ENCODE assay signal across 9 cellular contexts in genomic region chr2:171347158-171347557, GRCh38.
DNase-seq lines count a peak whose midpoint lies in the region; ATAC-seq and TF ChIP-seq lines count a peak whose summit lies in the region.
"Had no signal": no experiment of that assay in that cellular context is flagged by ENCODE, and none has a peak within 500 bp of the region (broad histone marks: within the 10 kb centered on the region; RNA-seq: fewer than 3 reads in every experiment).

No MANE protein-coding gene starts in this region.

- H3K27ac Mint-ChIP-seq in activated T-cell treated with anti-CD3 and anti-CD28 coated beads, Interleukin-2, amount 50 U/mL, for 72 hours, result peak overlapping the region; percentile 85

- peak; percentile 59 to 62 for ATAC-seq in activated T-cell treated with anti-CD3 and anti-CD28 coated beads, Interleukin-2, amount 50 U/mL, for 72 hours (replicated peaks in 1 of 2)
- peak; percentile 66 for ATAC-seq in HG03442 (IDR thresholded peaks at IDR 0.05; ENCODE audit: unreplicated experiment)
- no peak for ATAC-seq in GM19328 (IDR thresholded peaks at IDR 0.05; ENCODE audit: unreplicated experiment)
- ATAC-seq: CD8-positive, alpha-beta T cell had no signal

- no peaks in the 10 kb centered on the region for H3K27me3 Mint-ChIP-seq in activated T-cell treated with anti-CD3 and anti-CD28 coated beads, Interleukin-2, amount 50 U/mL, for 72 hours (ENCODE audit: low read depth)

- H3K9me3 Mint-ChIP-seq in activated T-cell treated with anti-CD3 and anti-CD28 coated beads, Interleukin-2, amount 50 U/mL, for 72 hours, result peaks cover 0 to 5% of the 10 kb centered on the region in 2 donors

- H3K36me3 Mint-ChIP-seq in activated T-cell treated with anti-CD3 and anti-CD28 coated beads, Interleukin-2, amount 50 U/mL, for 72 hours (ENCODE audit: insufficient read depth in 2 of 2), result peaks cover 3 to 6% of the 10 kb centered on the region in 2 donors
- H3K36me3 Mint-ChIP-seq: CD8-positive, alpha-beta T cell had no signal

- no peak for DNase-seq in activated T-cell treated with anti-CD3 and anti-CD28 coated beads, Interleukin-2, amount 50 U/mL, for 72 hours
- no peak for DNase-seq in activated T-cell treated with anti-CD3 and anti-CD28 coated beads, Interleukin-2, amount 50 U/mL, for 1 hour
- DNase-seq in epithelial cell of prostate (ENCODE audit: low read depth, low spot score) (no peak), suprapubic skin (ENCODE audit: low spot score in 2 of 2) (no peak), 8988T (no peak), erythroblast (lab: John Stamatoyannopoulos, UW) (no peak)
- DNase-seq: CD8-positive, alpha-beta T cell had no signal

- no peak for TF ChIP-seq EP300 in suprapubic skin (IDR thresholded peaks at IDR 0.05)

- H3K4me3 Mint-ChIP-seq in activated T-cell treated with anti-CD3 and anti-CD28 coated beads, Interleukin-2, amount 50 U/mL, for 72 hours, result peak overlapping the region; percentile 17 to 57
- H3K4me3 Mint-ChIP-seq: CD8-positive, alpha-beta T cell had no signal

- peaks cover 38% of the 10 kb centered on the region for H3K4me1 Mint-ChIP-seq in activated T-cell treated with anti-CD3 and anti-CD28 coated beads, Interleukin-2, amount 50 U/mL, for 72 hours (ENCODE audit: low read depth)

- no peaks in the 10 kb centered on the region for H3K27me3 ChIP-seq in suprapubic skin

- no peaks in the 10 kb centered on the region for H3K9me3 ChIP-seq in suprapubic skin

- H3K4me1 ChIP-seq in suprapubic skin, result peaks cover 20% of the 10 kb centered on the region

- TF ChIP-seq POLR2A in suprapubic skin (IDR thresholded peaks at IDR 0.05) (no peak), erythroblast (IDR thresholded peaks at IDR 0.05; ENCODE audit: low read length) (no peak)

- 46% methylated on average over 4 of the region's 4 CpGs for WGBS in suprapubic skin

- H3K4me3 ChIP-seq in suprapubic skin, result no peak overlapping the region

- H3K36me3 ChIP-seq in suprapubic skin, result no peaks in the 10 kb centered on the region

- no peak for TF ChIP-seq CTCF in suprapubic skin (IDR thresholded peaks at IDR 0.05)

- H3K27ac ChIP-seq in epithelial cell of prostate (peak overlapping the region; percentile 42), suprapubic skin (peak overlapping the region; percentile 65)
